In genomic region chr1:246930830-246931548, GRCh38 we compare ENCODE assay signal across 8 cellular contexts. TPM values are rescaled to one million over a fixed set of nuclear protein-coding genes. Genes with fewer than 3 reads are reported as not detected.
A peak's percentile ranks its signal among the peaks of the same experiment; 100 is the strongest.
DNase-seq lines count a peak whose midpoint lies in the region; ATAC-seq and TF ChIP-seq lines count a peak whose summit lies in the region.

No MANE protein-coding gene starts in this region.

- H3K27me3 Mint-ChIP-seq in brain, result peaks cover 16% of the 10 kb centered on the region

- H3K27me3 ChIP-seq in skeletal muscle satellite cell (ENCODE audit: control insufficient read depth, insufficient read depth, low read length), result no peaks in the 10 kb centered on the region

- peak overlapping the region; percentile 84 for H3K4me2 ChIP-seq in skeletal muscle satellite cell (ENCODE audit: low read length)

- H3K9me3 ChIP-seq in iPS-18c (ENCODE audit: control insufficient read depth, insufficient read depth, low read length), result no peaks in the 10 kb centered on the region
- H3K9me3 ChIP-seq in skeletal muscle satellite cell (replicated peaks; ENCODE audit: low read length), result peaks cover 3% of the 10 kb centered on the region

- no peak for TF ChIP-seq CTCF in brain (conservative IDR thresholded peaks at IDR 0.05)

- DNase-seq in G401 (ENCODE audit: low spot score) (peak; percentile 64), HT1080 (ENCODE audit: low read depth) (peak; percentile 37), T-helper 22 cell (ENCODE audit: low read depth) (peak; percentile 36), cortex of kidney (lab: John Stamatoyannopoulos, UW) (no peak)

- peaks cover 20% of the 10 kb centered on the region for H3K36me3 ChIP-seq in skeletal muscle satellite cell (ENCODE audit: insufficient read depth, low read length)

- peaks cover 41% of the 10 kb centered on the region for H3K4me1 Mint-ChIP-seq in brain

- peak overlapping the region; percentile 91 for H3K4me3 ChIP-seq in iPS-18c (ENCODE audit: insufficient read depth, low read depth, low read length)
- H3K4me3 ChIP-seq in skeletal muscle satellite cell (ENCODE audit: low read length), result peak overlapping the region; percentile 99

- in situ Hi-C loops in G401 (cut with HindIII; ENCODE audit: low sequenced_read_pairs), result no loop called here

- H3K36me3 Mint-ChIP-seq in brain, result peaks cover 50% of the 10 kb centered on the region

- H3K9ac ChIP-seq in skeletal muscle satellite cell (ENCODE audit: low read depth, low read length), result peak overlapping the region; percentile 86

- H3K4me1 ChIP-seq in skeletal muscle satellite cell (ENCODE audit: control insufficient read depth, insufficient read depth, low read length), result no peaks in the 10 kb centered on the region

- peaks cover 10 to 29% (median 15%) of the 10 kb centered on the region in 5 experiments for H3K9me3 Mint-ChIP-seq in brain

- H3K27ac Mint-ChIP-seq in brain, result peak overlapping the region; percentile 93 to 99 (median 97)

- ATAC-seq in GM21423 (IDR thresholded peaks at IDR 0.05; ENCODE audit: unreplicated experiment), result peak; percentile 16

- peak overlapping the region; percentile 94 to 100 (median 98) for H3K4me3 Mint-ChIP-seq in brain

RNA-seq across cellular contexts. Expression of gene AHCTF1, which starts 0.8 kb away (rescaled TPM):
- 33.7 and 41.1 TPM in 2 replicates for total RNA-seq in G401 (2014; rRNA removed; shearing (Covaris generic))
- total RNA-seq in HT1080 (2014; rRNA removed; shearing (Covaris generic)), result 28.4 and 30.1 TPM in 2 replicates
- polyA plus RNA-seq in HT1080 (2015; cell fraction: cytosol; rRNA removed), result 15.3 and 20.9 TPM in 2 replicates
- polyA plus RNA-seq in HT1080 (2015; cell fraction: nucleus; rRNA removed), result 62.2 and 63.6 TPM in 2 replicates
- polyA plus RNA-seq in brain (ENCODE audit: insufficient read depth, low read depth, low replicate concordance), result 6.7 TPM
- total RNA-seq in skeletal muscle satellite cell (2012; rRNA removed), result 39.1 and 51.5 TPM in 2 replicates
